In genomic region chr12:51938744-51939143, GRCh38 we compare ENCODE assay signal across 21 cellular contexts. TPM values are rescaled to one million over a fixed set of nuclear protein-coding genes. Genes with fewer than 3 reads are reported as not detected.
DNase-seq lines count a peak whose midpoint lies in the region; ATAC-seq and TF ChIP-seq lines count a peak whose summit lies in the region.
"Had no signal": no experiment of that assay in that cellular context is flagged by ENCODE, and none has a peak within 500 bp of the region (broad histone marks: within the 10 kb centered on the region; RNA-seq: fewer than 3 reads in every experiment).

No MANE protein-coding gene starts in this region.

- no peak overlapping the region; the same call in 2 of the 3 replicates for H2BK15ac ChIP-seq in IMR-90 (ENCODE audit: low read depth, low read length)
- peak overlapping the region; percentile 76 for H2BK15ac ChIP-seq in neuronal stem cell (ENCODE audit: low read length)

- intact Hi-C loops in IMR-90 (cut with micrococcal nuclease) (no loop called here), esophagus squamous epithelium (cut with DNase I) (no loop called here)

- no peaks in the 10 kb centered on the region for H3K36me3 Mint-ChIP-seq in brain
- H3K36me3 Mint-ChIP-seq: CD14-positive monocyte had no signal

- no peak overlapping the region for H3K4me3 Mint-ChIP-seq in brain
- H3K4me3 Mint-ChIP-seq: CD14-positive monocyte, H9 had no signal

- peaks cover 9% of the 10 kb centered on the region for H3K27me3 Mint-ChIP-seq in brain

- H2AK9ac ChIP-seq in IMR-90 (replicated peaks; ENCODE audit: low read depth, low read length, poor library complexity): no peak overlapping the region

- ATAC-seq in IMR-90 (ENCODE audit: low read depth): no peak
- ATAC-seq in GM18870 (IDR thresholded peaks at IDR 0.05; ENCODE audit: unreplicated experiment): no peak
- ATAC-seq: Panc1, Right ventricle myocardium inferior had no signal

- H2BK5ac ChIP-seq in IMR-90 (ENCODE audit: low read depth, low read length, poor library complexity, severe bottlenecking) (no peak overlapping the region), neuronal stem cell (ENCODE audit: low read length) (no peak overlapping the region)

- no peak overlapping the region for H3K4me2 ChIP-seq in IMR-90 (ENCODE audit: low read depth, low read length)
- H3K4me2 ChIP-seq in neuronal stem cell (ENCODE audit: insufficient read depth, low read length, poor library complexity, severe bottlenecking): no peak overlapping the region
- H3K4me2 ChIP-seq: SK-N-SH had no signal

- H3K79me1 ChIP-seq in IMR-90 (ENCODE audit: low read depth in 1 of 2, low read length in 2 of 2) (no peaks in the 10 kb centered on the region), neuronal stem cell (ENCODE audit: low read depth, low read length) (no peaks in the 10 kb centered on the region)

- no peak overlapping the region for H3K56ac ChIP-seq in IMR-90 (ENCODE audit: extremely low read depth, insufficient read depth, low read length)

- H3K14ac ChIP-seq in IMR-90 (replicated peaks; ENCODE audit: low read depth, low read length): 0 out of 2 replicates have a peak overlapping the region, but pooled peaks have one; percentile 2
- H3K14ac ChIP-seq in neuronal stem cell (ENCODE audit: low read length): peak overlapping the region; percentile 14

- in situ Hi-C loops in IMR-90 (cut with MboI; ENCODE audit: low sequenced_read_pairs): no loop called here

- no peaks in the 10 kb centered on the region for H3K36me3 ChIP-seq in IMR-90 (ENCODE audit: control insufficient read depth, insufficient read depth, low read length)
- no peaks in the 10 kb centered on the region for H3K36me3 ChIP-seq in esophagus squamous epithelium
- H3K36me3 ChIP-seq in neuronal stem cell (replicated peaks in 1 of 2; ENCODE audit: control insufficient read depth in 2 of 2, insufficient read depth in 2 of 2, low read length in 2 of 2): no peaks in the 10 kb centered on the region

- POLR2A ChIA-PET in IMR-90 (lab: Charles Lee; ENCODE audit: unreplicated experiment): no interaction called here

- H4K91ac ChIP-seq in IMR-90 (ENCODE audit: insufficient read depth, low read depth, low read length) (no peak overlapping the region), neuronal stem cell (ENCODE audit: low read depth, low read length, poor library complexity) (no peak overlapping the region)

- no peak overlapping the region for H4K5ac ChIP-seq in IMR-90 (ENCODE audit: low read depth, low read length)

- H3K9me1 ChIP-seq in IMR-90 (ENCODE audit: insufficient read depth, low read length): peaks cover 14% of the 10 kb centered on the region

- H4K20me1 ChIP-seq in IMR-90 (ENCODE audit: insufficient read depth, low read length): no peaks in the 10 kb centered on the region

- no peak for TF ChIP-seq CTCF in IMR-90 (conservative IDR thresholded peaks at IDR 0.05; ENCODE audit: low read depth, low read length)
- TF ChIP-seq CTCF in brain (conservative IDR thresholded peaks at IDR 0.05): no peak
- TF ChIP-seq CTCF in esophagus squamous epithelium (IDR thresholded peaks at IDR 0.05): no peak

- H3K18ac ChIP-seq in IMR-90 (ENCODE audit: low read depth, low read length) (no peak overlapping the region), neuronal stem cell (ENCODE audit: low read length) (peak overlapping the region; percentile 84)

- H3K23ac ChIP-seq in IMR-90 (ENCODE audit: low read depth, low read length) (no peak overlapping the region), neuronal stem cell (ENCODE audit: low read depth, low read length, poor library complexity) (no peak overlapping the region)

- H3K27me3 ChIP-seq in IMR-90 (ENCODE audit: control insufficient read depth, insufficient read depth, low read length): 0 out of 2 replicates have a peak, but pooled peaks cover 2% of the 10 kb centered on the region
- no peaks in the 10 kb centered on the region for H3K27me3 ChIP-seq in esophagus squamous epithelium
- H3K27me3 ChIP-seq in neuronal stem cell (ENCODE audit: control insufficient read depth in 3 of 3, insufficient read depth in 3 of 3, low read depth in 1 of 3, low read length in 3 of 3): peaks cover 0 to 41% (median 0%) of the 10 kb centered on the region in 3 experiments

- H2BK20ac ChIP-seq in IMR-90 (ENCODE audit: low read depth, low read length): no peak overlapping the region

- TF ChIP-seq RAD21 in IMR-90 (IDR thresholded peaks at IDR 0.05; ENCODE audit: low read length): no peak

- H2AFZ ChIP-seq in IMR-90 (replicated peaks; ENCODE audit: low read length, poor library complexity) (no peak overlapping the region), neuronal stem cell (ENCODE audit: low read length) (no peak overlapping the region)

- no peak overlapping the region for H3K27ac ChIP-seq in IMR-90 (ENCODE audit: insufficient read depth, low read length)
- peak overlapping the region; percentile 40 to 80 (median 62) for H3K27ac ChIP-seq in esophagus squamous epithelium
- no peak overlapping the region for H3K27ac ChIP-seq in neuronal stem cell (replicated peaks; ENCODE audit: low read length)

- H2BK12ac ChIP-seq in neuronal stem cell (ENCODE audit: low read length): no peak overlapping the region

- H2AK5ac ChIP-seq in IMR-90 (ENCODE audit: low read depth, low read length) (no peak overlapping the region), neuronal stem cell (ENCODE audit: low read depth, low read length) (no peak overlapping the region)

- DNase-seq in IMR-90: no peak
- no peak for DNase-seq in esophagus squamous epithelium (lab: John Stamatoyannopoulos, UW)
- DNase-seq in neuronal stem cell (ENCODE audit: low spot score): no peak
- DNase-seq in activated T-cell treated with anti-CD3 and anti-CD28 coated beads for 4 hours: no peak
- no peak for DNase-seq in DMS 273 (lab: John Stamatoyannopoulos, UW; ENCODE audit: unreplicated experiment)
- DNase-seq: ACHN, AML-193, COR-L47, EL, H9, Karpas-422, MM.1S, NCI-H1105, NCI-H510A had no signal

- no peak overlapping the region for H4K8ac ChIP-seq in IMR-90 (ENCODE audit: low read depth in 2 of 2, low read length in 2 of 2)
- H4K8ac ChIP-seq in neuronal stem cell (ENCODE audit: low read depth, low read length): no peak overlapping the region

- no peak overlapping the region for H3K4ac ChIP-seq in IMR-90 (ENCODE audit: low read depth, low read length)
- H3K4ac ChIP-seq in neuronal stem cell (ENCODE audit: low read length): no peak overlapping the region

- H3K4me1 ChIP-seq in IMR-90 (ENCODE audit: control insufficient read depth, insufficient read depth, low read length) (peaks cover 8% of the 10 kb centered on the region; the same call in 1 of the 2 replicates), esophagus squamous epithelium (peaks cover 18 to 57% (median 18%) of the 10 kb centered on the region in 3 donors), neuronal stem cell (ENCODE audit: control insufficient read depth in 2 of 2, insufficient read depth in 1 of 2, low read depth in 1 of 2, low read length in 2 of 2) (peaks cover 0 to 5% of the 10 kb centered on the region in 2 donors)

- H2BK120ac ChIP-seq in IMR-90 (ENCODE audit: low read depth, low read length) (no peak overlapping the region), neuronal stem cell (ENCODE audit: low read depth, low read length) (no peak overlapping the region)

- CTCF ChIA-PET in IMR-90 (lab: Yijun Ruan, JAX): no interaction called here

- H3K9ac ChIP-seq in IMR-90 (ENCODE audit: low read depth, low read length): no peak overlapping the region
- H3K9ac ChIP-seq in neuronal stem cell (ENCODE audit: low read depth, low read length, poor library complexity): peak overlapping the region; percentile 38
- H3K9ac ChIP-seq: SK-N-SH had no signal

- WGBS in IMR-90 (ENCODE audit: extremely low coverage in 2 of 2, insufficient read length in 1 of 2), 2 experiments: no CpG with 5 or more reads among the region's 6 CpGs
- WGBS in esophagus squamous epithelium, 2 donors: 33 to 45% methylated on average over 2 to 6 of the region's 6 CpGs
- no CpG with 5 or more reads among the region's 6 CpGs for WGBS in neuronal stem cell (ENCODE audit: extremely low coverage in 2 of 2, insufficient read length in 2 of 2, insufficient replicate concordance in 1 of 2), 2 donors

- no TSS peak for BruUV-seq in IMR-90 (replicated peaks; lab: Mats Ljungman, UMichigan)

- TF ChIP-seq POLR2A in IMR-90 (IDR thresholded peaks at IDR 0.05; ENCODE audit: low read depth, low read length) (no peak), esophagus squamous epithelium (IDR thresholded peaks at IDR 0.05) (peak in 1 of 4 donors; percentile 30)

- dilution Hi-C loops in IMR-90 (cut with HindIII; ENCODE audit: low sequenced_read_pairs, unreplicated experiment): no loop called here

- H3K4me3 ChIP-seq in IMR-90 (ENCODE audit: insufficient read depth, low read depth, low read length) (no peak overlapping the region), esophagus squamous epithelium (no peak overlapping the region), neuronal stem cell (ENCODE audit: low read length in 2 of 2) (peak overlapping the region in 1 of 2 donors; percentile 28)

- H3K4me1 Mint-ChIP-seq in brain: peaks cover 44% of the 10 kb centered on the region

- H3K9me3 Mint-ChIP-seq in brain: peaks cover 3 to 10% (median 4%) of the 10 kb centered on the region in 5 experiments

- H3K9me3 ChIP-seq in IMR-90 (ENCODE audit: control insufficient read depth, insufficient read depth, low read length): no peaks in the 10 kb centered on the region; the same call in 1 of the 2 replicates
- peaks cover 0 to under 1% (median 0%) of the 10 kb centered on the region in 3 donors for H3K9me3 ChIP-seq in esophagus squamous epithelium
- no peaks in the 10 kb centered on the region for H3K9me3 ChIP-seq in neuronal stem cell (replicated peaks in 1 of 2; ENCODE audit: control insufficient read depth in 2 of 2, insufficient read depth in 1 of 2, low read depth in 1 of 2, low read length in 2 of 2)
- H3K9me3 ChIP-seq: SK-N-SH had no signal

- peak overlapping the region in 3 of 5 experiments; percentile 19 to 82 (median 78) for H3K27ac Mint-ChIP-seq in brain
- H3K27ac Mint-ChIP-seq: CD14-positive monocyte, H9 had no signal

RNA-seq across cellular contexts. Expression of gene ACVR1B, which starts 12.8 kb away (rescaled TPM):
- total RNA-seq in IMR-90 (2012; rRNA removed) (5.7 and 5.8 TPM in 2 replicates), esophagus squamous epithelium (10 to 100 TPM; 11.4 to 31.7 (median 16.8) TPM)
- polyA plus RNA-seq in IMR-90 (2012; rRNA removed) (12.1 and 13.6 TPM in 2 replicates), brain (ENCODE audit: insufficient read depth, low read depth, low replicate concordance) (25.4 TPM)
- 9.7 and 10.3 TPM in 2 replicates for polyA plus RNA-seq in IMR-90 (2012; cell fraction: cytosol; rRNA removed)
- polyA plus RNA-seq in IMR-90 (2012; cell fraction: nucleus; rRNA removed; ENCODE audit: low replicate concordance): 10.9 and 17.0 TPM in 2 replicates
- 12.6 TPM for polyA plus RNA-seq in neuronal stem cell (2013, experiment 1 of 2)
- polyA plus RNA-seq in neuronal stem cell (2013, experiment 2 of 2): 12.7 TPM

RNA-seq across cellular contexts. Expression of gene ACVRL1, which starts 31.4 kb away (rescaled TPM):
- 5.8 and 7.5 TPM in 2 replicates for total RNA-seq in IMR-90 (2012; rRNA removed)
- polyA plus RNA-seq in IMR-90 (2012; rRNA removed): 6.4 and 8.0 TPM in 2 replicates
- 4.5 and 11.0 TPM in 2 replicates for polyA plus RNA-seq in IMR-90 (2012; cell fraction: cytosol; rRNA removed)
- 17.2 and 26.4 TPM in 2 replicates for polyA plus RNA-seq in IMR-90 (2012; cell fraction: nucleus; rRNA removed; ENCODE audit: low replicate concordance)
- polyA plus RNA-seq in brain (ENCODE audit: insufficient read depth, low read depth, low replicate concordance): 9.8 TPM
- 10 to 100 TPM in 3 of 4 donors, 1 to 10 TPM in 1; 2.0 to 71.3 (median 14.5) TPM for total RNA-seq in esophagus squamous epithelium
- 0.21 TPM for polyA plus RNA-seq in neuronal stem cell (2013, experiment 1 of 2)
- polyA plus RNA-seq in neuronal stem cell (2013, experiment 2 of 2): 0.24 TPM
- total RNA-seq: H9, HT-29 had no signal

RNA-seq across cellular contexts. Expression of gene ANKRD33, which starts 50.8 kb away (rescaled TPM):
- total RNA-seq in IMR-90 (2012; rRNA removed) (under 0.01 TPM in 1 of 2 replicates, not detected in the other), esophagus squamous epithelium (under 1 TPM in 1 of 4 donors, not detected in 3; 0.70 TPM)
- polyA plus RNA-seq in IMR-90 (2012; rRNA removed) (0.03 TPM in 1 of 2 replicates, not detected in the other), brain (ENCODE audit: insufficient read depth, low read depth, low replicate concordance) (not detected)
- polyA plus RNA-seq in IMR-90 (2012; cell fraction: cytosol; rRNA removed): 0.02 TPM in 1 of 2 replicates, not detected in the other
- 0.42 and 0.57 TPM in 2 replicates for polyA plus RNA-seq in IMR-90 (2012; cell fraction: nucleus; rRNA removed; ENCODE audit: low replicate concordance)
- polyA plus RNA-seq in neuronal stem cell (2013, experiment 1 of 2): 0.29 TPM
- 0.32 TPM for polyA plus RNA-seq in neuronal stem cell (2013, experiment 2 of 2)
- total RNA-seq: HT-29, Right ventricle myocardium inferior had no signal
- polyA plus RNA-seq: CD14-positive monocyte, SK-N-SH had no signal

Comparison
In these comparisons a context has a peak if more than half of its experiments do, and no peak if none do; other contexts are left out.
1. H3K27ac ChIP-seq: peak in esophagus squamous epithelium (4 of 4); none in IMR-90 (single experiment) and neuronal stem cell (single experiment).